ENCODE assay signal across 8 cellular contexts in genomic region chr1:181676269-181676668, GRCh38.
DNase-seq lines count a peak whose midpoint lies in the region; ATAC-seq and TF ChIP-seq lines count a peak whose summit lies in the region.

No MANE protein-coding gene starts in this region.

- no peak for TF ChIP-seq EP300 in stomach (IDR thresholded peaks at IDR 0.05)

- 25 to 37% (median 27%) methylated on average over 6 of the region's 6 CpGs for WGBS in stomach, 5 donors

- intact Hi-C loops in activated CD8-positive, alpha-beta T cell treated with anti-CD3 and anti-CD28 coated beads for 36 hours (cut with micrococcal nuclease): loop anchor here (5.0 kb wide), 1 partner anchor 199 kb away; no protein-coding TSS in a partner anchor
- intact Hi-C loops in stomach (cut with DNase I; ENCODE audit: low total_unique reads): loop anchor here (5.0 kb wide), 1 partner anchor 199 kb away; no protein-coding TSS in a partner anchor

- H3K36me3 ChIP-seq in stomach: no peaks in the 10 kb centered on the region

- no peak for TF ChIP-seq CTCF in activated CD8-positive, alpha-beta T cell treated with anti-CD3 and anti-CD28 coated beads for 36 hours (IDR thresholded peaks at IDR 0.05)
- TF ChIP-seq CTCF in foreskin keratinocyte (conservative IDR thresholded peaks at IDR 0.05) (peak; percentile 63), stomach (IDR thresholded peaks at IDR 0.05) (peak in 4 of 7 experiments; percentile 20 to 68 (median 41))

- H3K36me3 Mint-ChIP-seq in activated CD8-positive, alpha-beta T cell treated with anti-CD3 and anti-CD28 coated beads for 36 hours (ENCODE audit: low read depth): no peaks in the 10 kb centered on the region
- H3K36me3 Mint-ChIP-seq in activated CD8-positive, alpha-beta T cell treated with anti-CD3 and anti-CD28 coated beads, Interleukin-2, amount 10 ng/mL, durations not matched to agents 7 days and 5 days (ENCODE audit: low read depth): no peaks in the 10 kb centered on the region

- H3K4me1 Mint-ChIP-seq in activated CD8-positive, alpha-beta T cell treated with anti-CD3 and anti-CD28 coated beads for 36 hours (ENCODE audit: low read depth): no peaks in the 10 kb centered on the region
- H3K4me1 Mint-ChIP-seq in activated CD8-positive, alpha-beta T cell treated with anti-CD3 and anti-CD28 coated beads, Interleukin-2, amount 10 ng/mL, durations not matched to agents 7 days and 5 days (ENCODE audit: low read depth): no peaks in the 10 kb centered on the region

- no peak for ATAC-seq in activated CD8-positive, alpha-beta T cell treated with anti-CD3 and anti-CD28 coated beads for 36 hours
- ATAC-seq in activated CD8-positive, alpha-beta T cell treated with anti-CD3 and anti-CD28 coated beads, Interleukin-2, amount 10 ng/mL, durations not matched to agents 7 days and 5 days: no peak
- ATAC-seq in HG03066 (IDR thresholded peaks at IDR 0.05; ENCODE audit: low read depth, unreplicated experiment) (peak; percentile 70), foreskin keratinocyte (peak; percentile 65), GM18873 (IDR thresholded peaks at IDR 0.05; ENCODE audit: low FRiP score, unreplicated experiment) (no peak)

- H3K27ac Mint-ChIP-seq in activated CD8-positive, alpha-beta T cell treated with anti-CD3 and anti-CD28 coated beads for 36 hours: no peak overlapping the region
- H3K27ac Mint-ChIP-seq in activated CD8-positive, alpha-beta T cell treated with anti-CD3 and anti-CD28 coated beads, Interleukin-2, amount 10 ng/mL, durations not matched to agents 7 days and 5 days: no peak overlapping the region

- H3K4me1 ChIP-seq in foreskin keratinocyte: no peaks in the 10 kb centered on the region
- H3K4me1 ChIP-seq in stomach: no peaks in the 10 kb centered on the region

- TF ChIP-seq POLR2A in stomach (IDR thresholded peaks at IDR 0.05): no peak

- no peak overlapping the region for H3K4me3 ChIP-seq in stomach

- peaks cover 15% of the 10 kb centered on the region for H3K27me3 Mint-ChIP-seq in activated CD8-positive, alpha-beta T cell treated with anti-CD3 and anti-CD28 coated beads for 36 hours
- peaks cover 22% of the 10 kb centered on the region for H3K27me3 Mint-ChIP-seq in activated CD8-positive, alpha-beta T cell treated with anti-CD3 and anti-CD28 coated beads, Interleukin-2, amount 10 ng/mL, durations not matched to agents 7 days and 5 days (ENCODE audit: low read depth)

- CTCF ChIA-PET in activated CD8-positive, alpha-beta T cell treated with anti-CD3 and anti-CD28 coated beads for 36 hours (lab: Charles Lee): interaction anchor here (0.7 to 2.1 kb wide), 6 partner anchors 10 to 378 kb away, joined by 3 to 9 read pairs (median 4); no protein-coding TSS in a partner anchor
- CTCF ChIA-PET in activated CD8-positive, alpha-beta T cell treated with anti-CD3 and anti-CD28 coated beads, Interleukin-2, amount 10 ng/mL, durations not matched to agents 7 days and 5 days (lab: Charles Lee): interaction anchor here (0.8 to 1.6 kb wide), 3 partner anchors 10 to 379 kb away, joined by 3 to 4 read pairs (median 4); no protein-coding TSS in a partner anchor

- POLR2A ChIA-PET in activated CD8-positive, alpha-beta T cell treated with anti-CD3 and anti-CD28 coated beads for 36 hours (lab: Charles Lee): interaction anchor here (0.6 kb wide), 1 partner anchor 624 kb away, joined by 3 read pairs; no protein-coding TSS in a partner anchor
- POLR2A ChIA-PET in activated CD8-positive, alpha-beta T cell treated with anti-CD3 and anti-CD28 coated beads, Interleukin-2, amount 10 ng/mL, durations not matched to agents 7 days and 5 days (lab: Charles Lee): no interaction called here

- no peak overlapping the region for H3K4me3 Mint-ChIP-seq in activated CD8-positive, alpha-beta T cell treated with anti-CD3 and anti-CD28 coated beads for 36 hours
- no peak overlapping the region for H3K4me3 Mint-ChIP-seq in activated CD8-positive, alpha-beta T cell treated with anti-CD3 and anti-CD28 coated beads, Interleukin-2, amount 10 ng/mL, durations not matched to agents 7 days and 5 days

- no peaks in the 10 kb centered on the region for H3K9me3 Mint-ChIP-seq in activated CD8-positive, alpha-beta T cell treated with anti-CD3 and anti-CD28 coated beads for 36 hours
- H3K9me3 Mint-ChIP-seq in activated CD8-positive, alpha-beta T cell treated with anti-CD3 and anti-CD28 coated beads, Interleukin-2, amount 10 ng/mL, durations not matched to agents 7 days and 5 days (ENCODE audit: insufficient read depth): no peaks in the 10 kb centered on the region

- peak; percentile 34 for DNase-seq in activated CD8-positive, alpha-beta T cell treated with anti-CD3 and anti-CD28 coated beads for 36 hours
- no peak for DNase-seq in activated CD8-positive, alpha-beta T cell treated with anti-CD3 and anti-CD28 coated beads, Interleukin-2, amount 10 ng/mL, durations not matched to agents 7 days and 5 days
- DNase-seq in NOMO-1 treated with dmso at 0.1 percent for 144 hours (lab: John Stamatoyannopoulos, UW; ENCODE audit: unreplicated experiment) (peak; percentile 19), foreskin keratinocyte (peak; percentile 2 to 27), stomach (peak; percentile 49), NK-92 (lab: John Stamatoyannopoulos, UW; ENCODE audit: unreplicated experiment) (no peak)

- H3K27ac ChIP-seq in foreskin keratinocyte (no peak overlapping the region), stomach (no peak overlapping the region)

- H3K27me3 ChIP-seq in foreskin keratinocyte: peaks cover 8% of the 10 kb centered on the region
- H3K27me3 ChIP-seq in stomach: no peaks in the 10 kb centered on the region

- H3K9me3 ChIP-seq in stomach: no peaks in the 10 kb centered on the region

Comparison
In these comparisons a context has a peak if more than half of its experiments do, and no peak if none do; other contexts are left out.
1. DNase-seq: peak in activated CD8-positive, alpha-beta T cell treated with anti-CD3 and anti-CD28 coated beads for 36 hours (single experiment), NOMO-1 treated with dmso at 0.1 percent for 144 hours (single experiment), foreskin keratinocyte (2 of 2) and stomach (single experiment); none in activated CD8-positive, alpha-beta T cell treated with anti-CD3 and anti-CD28 coated beads, Interleukin-2, amount 10 ng/mL, durations not matched to agents 7 days and 5 days (single experiment) and NK-92 (single experiment).
2. ATAC-seq: peak in HG03066 (single experiment) and foreskin keratinocyte (single experiment); none in activated CD8-positive, alpha-beta T cell treated with anti-CD3 and anti-CD28 coated beads for 36 hours (single experiment), activated CD8-positive, alpha-beta T cell treated with anti-CD3 and anti-CD28 coated beads, Interleukin-2, amount 10 ng/mL, durations not matched to agents 7 days and 5 days (single experiment) and GM18873 (single experiment).